22 cellular contexts compared by ENCODE assay signal in the genomic region with DNA sequence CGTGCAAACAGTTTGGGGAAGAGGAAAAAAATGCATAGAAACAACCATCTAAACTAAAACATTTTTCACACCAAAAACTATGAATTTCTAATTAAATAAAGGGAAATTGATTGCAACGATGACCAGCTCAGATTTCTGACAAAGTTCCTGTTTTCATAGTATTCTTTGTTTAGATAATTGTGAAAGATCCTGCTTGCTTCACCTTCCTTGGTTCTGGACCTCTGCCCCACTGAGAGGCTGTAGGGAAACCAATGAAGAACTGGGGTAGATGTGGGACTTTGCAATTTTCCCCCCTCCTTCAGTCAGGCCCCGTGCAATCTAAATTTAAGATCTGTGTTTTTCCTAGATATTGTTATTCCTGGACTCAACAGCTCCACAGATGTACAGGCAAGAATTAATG. TPM values are rescaled to one million over a fixed set of nuclear protein-coding genes. Genes with fewer than 3 reads are reported as not detected.
"Had no signal": no experiment of that assay in that cellular context is flagged by ENCODE, and none has a peak within 500 bp of the region (broad histone marks: within the 10 kb centered on the region; RNA-seq: fewer than 3 reads in every experiment).

No MANE protein-coding gene starts in this region.

- H3K4me3 ChIP-seq: colonic mucosa, sigmoid colon, skin epidermis, testis, tibial nerve had no signal

- FAIRE-seq: endothelial cell of umbilical vein, kidney had no signal

- DNase-seq: colonic mucosa; dermis blood vessel endothelial cell; endodermal cell; erythroblast; foreskin keratinocyte; immature natural killer cell; kidney; left colon; mammary epithelial cell; naive thymus-derived CD4-positive, alpha-beta T cell; nephron progenitor cell; sigmoid colon; stimulated activated CD4-positive, alpha-beta T cell treated with anti-CD3 and anti-CD28 coated beads, Interleukin-2, amount 100 ng/mL, for 24 hours; stimulated activated CD4-positive, alpha-beta T cell treated with anti-CD3 and anti-CD28 coated beads, Interleukin-4, amount 100 ng/mL, for 4 hours; stimulated activated naive B cell treated with anti-CD40 and anti-IgM and Interleukin-4, amounts not matched to agents 10 μg/mL and 1 μg/mL and 100 μg/mL, for 72 hours; stimulated activated naive CD8-positive, alpha-beta T cell treated with anti-CD3 and anti-CD28 coated beads, Interleukin-15, amount 100 ng/mL, for 72 hours; testis had no signal

- H3K9me3 ChIP-seq: colonic mucosa, sigmoid colon, testis, tibial nerve had no signal

- H3K4me1 ChIP-seq: colonic mucosa, foreskin keratinocyte, sigmoid colon, testis, tibial nerve had no signal

- ATAC-seq: foreskin keratinocyte; left colon; naive thymus-derived CD4-positive, alpha-beta T cell; stimulated activated naive B cell treated with anti-CD40 and anti-IgM and Interleukin-4, amounts not matched to agents 10 μg/mL and 1 μg/mL and 100 μg/mL, for 72 hours; stimulated activated naive CD8-positive, alpha-beta T cell treated with anti-CD3 and anti-CD28 coated beads, Interleukin-15, amount 100 ng/mL, for 72 hours had no signal

- H3K27me3 ChIP-seq: colonic mucosa, foreskin keratinocyte, sigmoid colon, testis, tibial nerve had no signal

- H3K27ac ChIP-seq: colonic mucosa, foreskin keratinocyte, sigmoid colon, skin epidermis, testis, tibial nerve had no signal

- H3K36me3 ChIP-seq: colonic mucosa had no signal

RNA-seq across cellular contexts. Expression of a gene that starts 49.6 kb away (rescaled TPM):
- total RNA-seq: foreskin keratinocyte, left colon, osteoblast, pulmonary artery endothelial cell had no signal
- polyA plus RNA-seq: immature natural killer cell had no signal
